ENCODE assay signal across 30 cellular contexts in genomic region chr11:15903246-15903645, GRCh38.
DNase-seq lines count a peak whose midpoint lies in the region; ATAC-seq, FAIRE-seq and TF ChIP-seq lines count a peak whose summit lies in the region.
"Had no signal": no experiment of that assay in that cellular context is flagged by ENCODE, and none has a peak within 500 bp of the region (broad histone marks: within the 10 kb centered on the region; RNA-seq: fewer than 3 reads in every experiment).

No MANE protein-coding gene starts in this region.

- H3K9ac ChIP-seq in SK-N-SH (no peak overlapping the region), keratinocyte (ENCODE audit: control insufficient read depth, extremely low read depth, insufficient read depth, low read length) (no peak overlapping the region)

- H3K4me1 ChIP-seq in SK-N-SH (ENCODE audit: control insufficient read depth in 1 of 2, insufficient read depth in 2 of 2, low read depth in 1 of 2, low read length in 1 of 2) (peaks cover 0 to 11% of the 10 kb centered on the region in 2 experiments; a peak in 1 of 4 replicates), keratinocyte (ENCODE audit: control insufficient read depth, extremely low read depth, insufficient read depth, low read length) (no peaks in the 10 kb centered on the region), upper lobe of right lung (no peaks in the 10 kb centered on the region)
- H3K4me1 ChIP-seq: testis had no signal

- no peak for TF ChIP-seq RAD21 in SK-N-SH (IDR thresholded peaks at IDR 0.05; ENCODE audit: low read length)

- H3K27me3 Mint-ChIP-seq in activated T-cell treated with anti-CD3 and anti-CD28 coated beads, Interleukin-2, amount 50 U/mL, for 72 hours (ENCODE audit: low read depth), result no peaks in the 10 kb centered on the region
- H3K27me3 Mint-ChIP-seq: activated CD4-positive, alpha-beta T cell treated with anti-CD3 and anti-CD28 coated beads, Interleukin-2, amount 10 ng/mL, durations not matched to agents 7 days and 5 days; activated naive CD4-positive, alpha-beta T cell treated with anti-CD3 and anti-CD28 coated beads, Interleukin-2, amount 50 U/mL, for 24 hours; CD4-positive, alpha-beta T cell had no signal

- no peak overlapping the region for H3K4me3 Mint-ChIP-seq in activated T-cell treated with anti-CD3 and anti-CD28 coated beads, Interleukin-2, amount 50 U/mL, for 72 hours
- H3K4me3 Mint-ChIP-seq: activated CD4-positive, alpha-beta T cell treated with anti-CD3 and anti-CD28 coated beads, Interleukin-2, amount 10 ng/mL, durations not matched to agents 7 days and 5 days; activated naive CD4-positive, alpha-beta T cell treated with anti-CD3 and anti-CD28 coated beads, Interleukin-2, amount 50 U/mL, for 24 hours; CD4-positive, alpha-beta T cell; endodermal cell; naive thymus-derived CD4-positive, alpha-beta T cell; WTC11 had no signal

- no peak for ATAC-seq in SK-N-SH treated with all-trans-retinoic acid at 6 μM for 48 hours
- ATAC-seq in upper lobe of right lung, result no peak
- no peak for ATAC-seq in activated T-cell treated with anti-CD3 and anti-CD28 coated beads, Interleukin-2, amount 50 U/mL, for 72 hours (replicated peaks in 1 of 2)
- no peak for ATAC-seq in GM18873 (IDR thresholded peaks at IDR 0.05; ENCODE audit: low FRiP score, unreplicated experiment)
- ATAC-seq: HCT116; left lung; naive thymus-derived CD4-positive, alpha-beta T cell; PC-3; stimulated activated naive CD8-positive, alpha-beta T cell treated with anti-CD3 and anti-CD28 coated beads, Interleukin-15, Interleukin-2, amounts not matched to agents 100 U/mL and 50 U/mL, for 24 hours; WTC11 had no signal

- H3K9me2 ChIP-seq in SK-N-SH, result no peaks in the 10 kb centered on the region

- WGBS in SK-N-SH (ENCODE audit: low lambda C conversion rate), result 25% methylated on average over 1 of the region's 2 CpGs

- POLR2A ChIA-PET in SK-N-SH (lab: Yijun Ruan, JAX), result interaction anchor here (1.0 kb wide), 1 partner anchor 59 kb away, joined by 3 read pairs; no protein-coding TSS in a partner anchor

- H3K9me1 ChIP-seq in keratinocyte (ENCODE audit: control insufficient read depth, extremely low read depth, insufficient read depth, low read length), result no peaks in the 10 kb centered on the region

- H3K27ac Mint-ChIP-seq in activated T-cell treated with anti-CD3 and anti-CD28 coated beads, Interleukin-2, amount 50 U/mL, for 72 hours, result no peak overlapping the region
- H3K27ac Mint-ChIP-seq: activated CD4-positive, alpha-beta T cell treated with anti-CD3 and anti-CD28 coated beads, Interleukin-2, amount 10 ng/mL, durations not matched to agents 7 days and 5 days; activated naive CD4-positive, alpha-beta T cell treated with anti-CD3 and anti-CD28 coated beads, Interleukin-2, amount 50 U/mL, for 24 hours; CD4-positive, alpha-beta T cell; endodermal cell; naive thymus-derived CD4-positive, alpha-beta T cell; WTC11 had no signal

- H2AFZ ChIP-seq in SK-N-SH (ENCODE audit: low read depth) (no peak overlapping the region), keratinocyte (ENCODE audit: control insufficient read depth, low read length) (no peak overlapping the region)

- peak; percentile 32 for FAIRE-seq in keratinocyte (lab: Jason Lieb, UNC)
- FAIRE-seq: frontal cortex had no signal

- DNase-seq in SK-N-SH (peak; percentile 53), NCI-H226 (peak; percentile 25), keratinocyte (ENCODE audit: low read depth, low spot score) (no peak), upper lobe of right lung (peak; percentile 10), iPS-NIHi11 (ENCODE audit: low spot score) (no peak)
- DNase-seq in activated T-cell treated with anti-CD3 and anti-CD28 coated beads, Interleukin-2, amount 50 U/mL, for 72 hours, result no peak
- DNase-seq: 8988T; activated CD4-positive, alpha-beta T cell treated with anti-CD3 and anti-CD28 coated beads, Interleukin-2, amount 10 ng/mL, durations not matched to agents 7 days and 5 days; CD4-positive, alpha-beta T cell; colonic mucosa; endodermal cell; GF-D8; left lung; midbrain; naive thymus-derived CD4-positive, alpha-beta T cell; NCI-H1048; NCI-H1694; NCI-H510A treated with DMSO at 0.1 percent for 48 hours; PC-3; SHP77 treated with DMSO at 0.1 percent for 48 hours; stimulated activated naive CD8-positive, alpha-beta T cell treated with anti-CD3 and anti-CD28 coated beads, Interleukin-15, Interleukin-2, amounts not matched to agents 100 U/mL and 50 U/mL, for 24 hours; testis had no signal

- no peak overlapping the region for H3K4me3 ChIP-seq in SK-N-SH (ENCODE audit: low read depth in 2 of 2, low read length in 1 of 2)
- no peak overlapping the region for H3K4me3 ChIP-seq in keratinocyte (ENCODE audit: control insufficient read depth in 2 of 3, extremely low read depth in 1 of 3, insufficient read depth in 2 of 3, low read depth in 1 of 3, low read length in 3 of 3)
- H3K4me3 ChIP-seq in upper lobe of right lung, result no peak overlapping the region
- H3K4me3 ChIP-seq: cardiac muscle cell, colonic mucosa, esophagus muscularis mucosa, left lung, testis had no signal

- H3K4me2 ChIP-seq in SK-N-SH (no peak overlapping the region), keratinocyte (ENCODE audit: control insufficient read depth, extremely low read depth, insufficient read depth, low read depth, low read length) (no peak overlapping the region)

- H4K20me1 ChIP-seq in SK-N-SH (ENCODE audit: insufficient read depth) (no peaks in the 10 kb centered on the region), keratinocyte (ENCODE audit: control insufficient read depth, extremely low read depth, insufficient read depth, low read length) (no peaks in the 10 kb centered on the region)

- no peak for TF ChIP-seq CTCF in SK-N-SH (IDR thresholded peaks at IDR 0.05)
- TF ChIP-seq CTCF in keratinocyte (optimal IDR thresholded peaks at IDR 0.05 in 1 of 3, IDR thresholded peaks at IDR 0.05 in 1 of 3, conservative IDR thresholded peaks at IDR 0.05 in 1 of 3; ENCODE audit: extremely low read depth in 1 of 3, insufficient read depth in 2 of 3, low read length in 3 of 3), result no peak
- no peak for TF ChIP-seq CTCF in upper lobe of right lung (IDR thresholded peaks at IDR 0.05)

- no peaks in the 10 kb centered on the region for H3F3A ChIP-seq in SK-N-SH (replicated peaks; ENCODE audit: insufficient read depth)

- no peaks in the 10 kb centered on the region for H3K4me1 Mint-ChIP-seq in activated T-cell treated with anti-CD3 and anti-CD28 coated beads, Interleukin-2, amount 50 U/mL, for 72 hours (ENCODE audit: low read depth)
- H3K4me1 Mint-ChIP-seq: activated CD4-positive, alpha-beta T cell treated with anti-CD3 and anti-CD28 coated beads, Interleukin-2, amount 10 ng/mL, durations not matched to agents 7 days and 5 days; activated naive CD4-positive, alpha-beta T cell treated with anti-CD3 and anti-CD28 coated beads, Interleukin-2, amount 50 U/mL, for 24 hours; naive thymus-derived CD4-positive, alpha-beta T cell; WTC11 had no signal

- H3K27me3 ChIP-seq in SK-N-SH (ENCODE audit: insufficient read depth) (no peaks in the 10 kb centered on the region), keratinocyte (ENCODE audit: control insufficient read depth, extremely low read depth, insufficient read depth, low read length) (no peaks in the 10 kb centered on the region), upper lobe of right lung (no peaks in the 10 kb centered on the region)
- H3K27me3 ChIP-seq: cardiac muscle cell, colonic mucosa, left lung, testis had no signal

- H3K79me2 ChIP-seq in SK-N-SH (ENCODE audit: insufficient read depth) (no peaks in the 10 kb centered on the region), keratinocyte (ENCODE audit: control insufficient read depth, insufficient read depth, low read length) (no peaks in the 10 kb centered on the region)

- dilution Hi-C loops in keratinocyte (cut with MboI; ENCODE audit: extremely low pct_ligation_motif_present, low sequenced_read_pairs), result no loop called here

- no peak for TF ChIP-seq EP300 in SK-N-SH (IDR thresholded peaks at IDR 0.05; ENCODE audit: borderline replicate concordance in 1 of 2, low read depth in 1 of 2, low read length in 1 of 2)

- CTCF ChIA-PET in SK-N-SH (lab: Yijun Ruan, JAX), result interaction anchor here (0.8 kb wide), 1 partner anchor 159 kb away, joined by 4 read pairs; no protein-coding TSS in a partner anchor

- no peaks in the 10 kb centered on the region for H3K9me3 ChIP-seq in SK-N-SH
- H3K9me3 ChIP-seq in keratinocyte (ENCODE audit: control insufficient read depth, low read depth, low read length), result no peaks in the 10 kb centered on the region
- no peaks in the 10 kb centered on the region for H3K9me3 ChIP-seq in upper lobe of right lung
- H3K9me3 ChIP-seq: colonic mucosa, esophagus muscularis mucosa, left lung, testis had no signal

- no peak overlapping the region for H3K27ac ChIP-seq in SK-N-SH (ENCODE audit: low read depth in 2 of 2, low read length in 1 of 2)
- no peak overlapping the region for H3K27ac ChIP-seq in keratinocyte (ENCODE audit: control insufficient read depth, insufficient read depth, low read length)
- no peak overlapping the region for H3K27ac ChIP-seq in upper lobe of right lung
- H3K27ac ChIP-seq: cardiac muscle cell, colonic mucosa, esophagus muscularis mucosa, left lung, testis had no signal

- intact Hi-C loops in upper lobe of right lung (cut with DNase I), result no loop called here

- H3K9me3 Mint-ChIP-seq in activated T-cell treated with anti-CD3 and anti-CD28 coated beads, Interleukin-2, amount 50 U/mL, for 72 hours, result no peaks in the 10 kb centered on the region
- H3K9me3 Mint-ChIP-seq: activated CD4-positive, alpha-beta T cell treated with anti-CD3 and anti-CD28 coated beads, Interleukin-2, amount 10 ng/mL, durations not matched to agents 7 days and 5 days; activated naive CD4-positive, alpha-beta T cell treated with anti-CD3 and anti-CD28 coated beads, Interleukin-2, amount 50 U/mL, for 24 hours; CD4-positive, alpha-beta T cell; endodermal cell; naive thymus-derived CD4-positive, alpha-beta T cell; WTC11 had no signal

- no peaks in the 10 kb centered on the region for H3K36me3 ChIP-seq in SK-N-SH (replicated peaks in 1 of 2; ENCODE audit: control insufficient read depth in 1 of 2, insufficient read depth in 2 of 2, low read length in 1 of 2)
- no peaks in the 10 kb centered on the region for H3K36me3 ChIP-seq in keratinocyte (ENCODE audit: control insufficient read depth in 2 of 2, extremely low read depth in 1 of 2, insufficient read depth in 2 of 2, low read length in 2 of 2)
- H3K36me3 ChIP-seq in upper lobe of right lung, result no peaks in the 10 kb centered on the region
- H3K36me3 ChIP-seq: cardiac muscle cell, colonic mucosa, esophagus muscularis mucosa, left lung had no signal

- H3K36me3 Mint-ChIP-seq in activated T-cell treated with anti-CD3 and anti-CD28 coated beads, Interleukin-2, amount 50 U/mL, for 72 hours (ENCODE audit: insufficient read depth in 2 of 2), result no peaks in the 10 kb centered on the region
- H3K36me3 Mint-ChIP-seq: activated naive CD4-positive, alpha-beta T cell treated with anti-CD3 and anti-CD28 coated beads, Interleukin-2, amount 50 U/mL, for 24 hours; naive thymus-derived CD4-positive, alpha-beta T cell; WTC11 had no signal

TF ChIP-seq in SK-N-SH, 30 proteins besides CTCF, POLR2A, EP300 and RAD21 (continues in another document):
- no peak for TF ChIP-seq GATA2 (CRISPR knock-in tag; IDR thresholded peaks at IDR 0.05)
- TF ChIP-seq CHD2 (IDR thresholded peaks at IDR 0.05; ENCODE audit: low read length, partially characterized antibody), result no peak

TF ChIP-seq in SK-N-SH treated with all-trans-retinoic acid at 6 μM for 48 hours, 23 proteins besides CTCF, POLR2A, EP300 and RAD21 (continues in another document):
- TF ChIP-seq CSDC2 (CRISPR knock-in tag; IDR thresholded peaks at IDR 0.05) (no peak), ZNF70 (CRISPR knock-in tag; IDR thresholded peaks at IDR 0.05) (no peak)

Comparison
In these comparisons a context has a peak if more than half of its experiments do, and no peak if none do; other contexts are left out.
1. DNase-seq: peak in SK-N-SH (single experiment), NCI-H226 (single experiment) and upper lobe of right lung (single experiment); none in keratinocyte (single experiment), iPS-NIHi11 (single experiment) and activated T-cell treated with anti-CD3 and anti-CD28 coated beads, Interleukin-2, amount 50 U/mL, for 72 hours (0 of 2).